Comparison of ENCODE assay signal across 9 cellular contexts in genomic region chr16:85220125-85220839, GRCh38.
DNase-seq lines count a peak whose midpoint lies in the region; ATAC-seq and TF ChIP-seq lines count a peak whose summit lies in the region.
"Had no signal": no experiment of that assay in that cellular context is flagged by ENCODE, and none has a peak within 500 bp of the region (broad histone marks: within the 10 kb centered on the region; RNA-seq: fewer than 3 reads in every experiment).

No MANE protein-coding gene starts in this region.

- DNase-seq in DMS153 (lab: John Stamatoyannopoulos, UW) (peak; percentile 97), NCI-H526 treated with DMSO at 0.1 percent for 48 hours (lab: John Stamatoyannopoulos, UW) (peak; percentile 48), endothelial cell (ENCODE audit: low spot score) (no peak), mucosa of descending colon (peak; percentile 45 to 73 (median 73)), 8988T (no peak)

- intact Hi-C loops in mucosa of descending colon (cut with DNase I, micrococcal nuclease): no loop called here

- H3K4me3 ChIP-seq in mucosa of descending colon: no peak overlapping the region

- peaks cover 9% of the 10 kb centered on the region for H3K4me1 ChIP-seq in mucosa of descending colon (ENCODE audit: low read depth)

- H3K4me1 Mint-ChIP-seq in endothelial cell (ENCODE audit: unreplicated experiment): peaks cover 8% of the 10 kb centered on the region

- no peaks in the 10 kb centered on the region for H3K9me3 Mint-ChIP-seq in endothelial cell (ENCODE audit: unreplicated experiment)
- H3K9me3 Mint-ChIP-seq: central memory CD8-positive, alpha-beta T cell had no signal

- peak; percentile 75 for ATAC-seq in mucosa of descending colon
- ATAC-seq in HG03159 (IDR thresholded peaks at IDR 0.05; ENCODE audit: unreplicated experiment): no peak
- no peak for ATAC-seq in HG03025 (IDR thresholded peaks at IDR 0.05; ENCODE audit: low FRiP score, unreplicated experiment)
- no peak for ATAC-seq in HG02981 (IDR thresholded peaks at IDR 0.05; ENCODE audit: unreplicated experiment)

- no peaks in the 10 kb centered on the region for H3K36me3 ChIP-seq in mucosa of descending colon (ENCODE audit: low read depth)

- TF ChIP-seq CTCF in endothelial cell (IDR thresholded peaks at IDR 0.05; ENCODE audit: unreplicated experiment) (no peak), mucosa of descending colon (IDR thresholded peaks at IDR 0.05) (no peak)

- peak overlapping the region; percentile 14 for H3K4me3 Mint-ChIP-seq in endothelial cell (ENCODE audit: unreplicated experiment)
- H3K4me3 Mint-ChIP-seq: central memory CD8-positive, alpha-beta T cell had no signal

- no peaks in the 10 kb centered on the region for H3K36me3 Mint-ChIP-seq in endothelial cell (ENCODE audit: low read depth, unreplicated experiment)

- no peaks in the 10 kb centered on the region for H3K27me3 Mint-ChIP-seq in endothelial cell (ENCODE audit: unreplicated experiment)
- H3K27me3 Mint-ChIP-seq: central memory CD8-positive, alpha-beta T cell had no signal

- no peaks in the 10 kb centered on the region for H3K9me3 ChIP-seq in mucosa of descending colon

- no peak overlapping the region for H3K27ac Mint-ChIP-seq in endothelial cell (ENCODE audit: unreplicated experiment)

Comparison
In these comparisons a context has a peak if more than half of its experiments do, and no peak if none do; other contexts are left out.
1. DNase-seq: peak in DMS153 (single experiment), NCI-H526 treated with DMSO at 0.1 percent for 48 hours (single experiment) and mucosa of descending colon (3 of 3); none in endothelial cell (single experiment) and 8988T (single experiment).